19 cellular contexts compared by ENCODE assay signal in genomic region chr13:91690944-91691343, GRCh38.
DNase-seq lines count a peak whose midpoint lies in the region; ATAC-seq and TF ChIP-seq lines count a peak whose summit lies in the region.
"Had no signal": no experiment of that assay in that cellular context is flagged by ENCODE, and none has a peak within 500 bp of the region (broad histone marks: within the 10 kb centered on the region; RNA-seq: fewer than 3 reads in every experiment).

No MANE protein-coding gene starts in this region.

- H3K36me3 ChIP-seq in KMS-11 (ENCODE audit: insufficient read depth) (no peaks in the 10 kb centered on the region), Caco-2 (ENCODE audit: control insufficient read depth, insufficient read depth, low read length) (no peaks in the 10 kb centered on the region)
- H3K36me3 ChIP-seq: BE2C, BLaER1 had no signal

- H3K27ac Mint-ChIP-seq in Caco-2 (ENCODE audit: unreplicated experiment), result no peak overlapping the region
- H3K27ac Mint-ChIP-seq: CD14-positive monocyte; CD4-positive, alpha-beta memory T cell; CD4-positive, CD25-positive, alpha-beta regulatory T cell; CD8-positive, alpha-beta memory T cell had no signal

- no peaks in the 10 kb centered on the region for H3K9me3 Mint-ChIP-seq in Caco-2 (ENCODE audit: unreplicated experiment)
- H3K9me3 Mint-ChIP-seq: CD8-positive, alpha-beta memory T cell had no signal

- no peak overlapping the region for H3K4me3 ChIP-seq in KMS-11 (IDR thresholded peaks at IDR 0.05; ENCODE audit: insufficient read depth, low read depth, low read length)
- H3K4me3 ChIP-seq in Caco-2 (ENCODE audit: low read depth, low read length), result no peak overlapping the region
- H3K4me3 ChIP-seq: BLaER1 had no signal

- CTCF ChIA-PET in Caco-2 (lab: Charles Lee), result no interaction called here

- H3K27ac ChIP-seq in KMS-11, result peak overlapping the region; percentile 35
- H3K27ac ChIP-seq: BLaER1 had no signal

- no peaks in the 10 kb centered on the region for H3K27me3 Mint-ChIP-seq in Caco-2 (ENCODE audit: insufficient read depth, unreplicated experiment)
- H3K27me3 Mint-ChIP-seq: CD4-positive, CD25-positive, alpha-beta regulatory T cell; CD8-positive, alpha-beta memory T cell had no signal

- no peak overlapping the region for H2AFZ ChIP-seq in KMS-11 (ENCODE audit: low read depth)

- DNase-seq in RPMI8226, result peak; percentile 27
- peak; percentile 47 for DNase-seq in left kidney (ENCODE audit: low read depth, low spot score)
- no peak for DNase-seq in Caco-2
- DNase-seq: 8988T; ACHN; BE2C; C1 segment of cervical spinal cord; Calu3; CD4-positive, alpha-beta memory T cell; CD4-positive, CD25-positive, alpha-beta regulatory T cell; CD8-positive, alpha-beta memory T cell; COR-L47; DMS79 treated with DMSO at 0.1 percent for 48 hours; GF-D8 had no signal

- H3K9me3 ChIP-seq in Caco-2, result no peaks in the 10 kb centered on the region
- H3K9me3 ChIP-seq: BE2C, BLaER1 had no signal

- H4K20me1 ChIP-seq in KMS-11 (ENCODE audit: insufficient read depth), result no peaks in the 10 kb centered on the region
- H4K20me1 ChIP-seq: BLaER1 had no signal

- no peaks in the 10 kb centered on the region for H3K4me1 Mint-ChIP-seq in Caco-2 (ENCODE audit: low read depth, unreplicated experiment)
- H3K4me1 Mint-ChIP-seq: CD14-positive monocyte; CD4-positive, alpha-beta memory T cell; CD4-positive, CD25-positive, alpha-beta regulatory T cell; CD8-positive, alpha-beta memory T cell had no signal

- TF ChIP-seq CTCF in KMS-11 (conservative IDR thresholded peaks at IDR 0.05; ENCODE audit: low read depth, low read length) (no peak), Caco-2 (IDR thresholded peaks at IDR 0.05; ENCODE audit: insufficient read depth in 1 of 2, low read depth in 1 of 2, low read length in 1 of 2, severe bottlenecking in 1 of 2, unreplicated experiment in 1 of 2) (no peak)

- H3K4me1 ChIP-seq in KMS-11 (ENCODE audit: low read depth, poor library complexity, severe bottlenecking) (peaks cover 29% of the 10 kb centered on the region), Caco-2 (no peaks in the 10 kb centered on the region)
- H3K4me1 ChIP-seq: BE2C, BLaER1 had no signal

- H3K4me3 Mint-ChIP-seq in Caco-2 (ENCODE audit: unreplicated experiment), result no peak overlapping the region
- H3K4me3 Mint-ChIP-seq: CD14-positive monocyte; CD4-positive, alpha-beta memory T cell; CD4-positive, CD25-positive, alpha-beta regulatory T cell; CD8-positive, alpha-beta memory T cell had no signal

- intact Hi-C loops in Caco-2 (cut with micrococcal nuclease; ENCODE audit: unreplicated experiment), result no loop called here

- H3K27me3 ChIP-seq in KMS-11 (ENCODE audit: insufficient read depth, low read depth) (no peaks in the 10 kb centered on the region), Caco-2 (replicated peaks; ENCODE audit: control insufficient read depth, insufficient read depth, low read length) (no peaks in the 10 kb centered on the region)
- H3K27me3 ChIP-seq: BE2C, BLaER1 had no signal

- H3K4me2 ChIP-seq in KMS-11, result peak overlapping the region; percentile 45; the same call in 1 of the 2 replicates
- H3K4me2 ChIP-seq: BLaER1 had no signal

- no peaks in the 10 kb centered on the region for H3K36me3 Mint-ChIP-seq in Caco-2 (ENCODE audit: insufficient read depth, unreplicated experiment)
- H3K36me3 Mint-ChIP-seq: CD14-positive monocyte; CD4-positive, alpha-beta memory T cell; CD4-positive, CD25-positive, alpha-beta regulatory T cell; CD8-positive, alpha-beta memory T cell had no signal

- POLR2A ChIA-PET in Caco-2 (lab: Charles Lee), result no interaction called here

- H3K9ac ChIP-seq in KMS-11, result peak overlapping the region; percentile 18; the same call in 1 of the 2 replicates
- H3K9ac ChIP-seq: BLaER1 had no signal

- no peak for ATAC-seq in GM21786 (IDR thresholded peaks at IDR 0.05; ENCODE audit: unreplicated experiment)
- no peak for ATAC-seq in HG02678 (IDR thresholded peaks at IDR 0.05; ENCODE audit: unreplicated experiment)

- H3K79me2 ChIP-seq in KMS-11 (ENCODE audit: insufficient read depth, low read depth), result no peaks in the 10 kb centered on the region

- no TSS peak for BruUV-seq in Caco-2 (replicated peaks; lab: Mats Ljungman, UMichigan)

Comparison
In these comparisons a context has a peak if more than half of its experiments do, and no peak if none do; other contexts are left out.
1. DNase-seq: peak in RPMI8226 (single experiment) and left kidney (single experiment); none in Caco-2 (0 of 2).